ENCODE assay signal across 1 cellular context in the genomic region with DNA sequence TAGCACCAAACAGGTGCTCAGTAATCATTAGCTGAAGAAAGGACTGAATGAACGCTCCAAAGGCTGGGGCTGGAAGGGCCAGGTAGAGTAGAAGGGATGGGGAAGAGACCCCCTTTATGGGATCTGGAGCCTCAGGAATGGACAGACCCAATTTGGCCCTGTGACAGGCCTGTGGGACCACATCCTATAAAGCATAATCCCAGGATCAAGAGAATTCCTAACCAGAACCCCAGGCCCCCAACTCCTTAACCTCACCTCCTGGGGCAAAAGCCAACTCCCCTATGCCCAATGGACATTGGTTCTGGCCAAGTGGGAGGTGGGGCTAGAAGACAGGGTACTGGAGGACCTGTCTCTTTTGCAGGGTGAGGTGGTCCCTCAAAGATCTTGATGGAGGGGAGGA.
TF ChIP-seq lines count a peak whose summit lies in the region.

No MANE protein-coding gene starts in this region.

TF ChIP-seq in H1, 55 proteins besides CTCF, POLR2A, EP300 and RAD21:
- TF ChIP-seq CTBP2 (IDR thresholded peaks at IDR 0.05; ENCODE audit: borderline replicate concordance, insufficient read depth, insufficient read length, low read length), result no peak
TF ChIP-seq in H1: peak in this region for 0.
